9 cellular contexts compared by ENCODE assay signal in genomic region chr1:68049941-68050878, GRCh38. TPM values are rescaled to one million over a fixed set of nuclear protein-coding genes. Genes with fewer than 3 reads are reported as not detected.
A peak's percentile ranks its signal among the peaks of the same experiment; 100 is the strongest.
DNase-seq lines count a peak whose midpoint lies in the region; ATAC-seq and TF ChIP-seq lines count a peak whose summit lies in the region.
"Had no signal": no experiment of that assay in that cellular context is flagged by ENCODE, and none has a peak within 500 bp of the region (broad histone marks: within the 10 kb centered on the region; RNA-seq: fewer than 3 reads in every experiment).

A gene with protein sequence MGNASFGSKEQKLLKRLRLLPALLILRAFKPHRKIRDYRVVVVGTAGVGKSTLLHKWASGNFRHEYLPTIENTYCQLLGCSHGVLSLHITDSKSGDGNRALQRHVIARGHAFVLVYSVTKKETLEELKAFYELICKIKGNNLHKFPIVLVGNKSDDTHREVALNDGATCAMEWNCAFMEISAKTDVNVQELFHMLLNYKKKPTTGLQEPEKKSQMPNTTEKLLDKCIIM (minus strand): TSS chr1:68050627. CDS start chr1:68047297, 3,330 bp downstream.

- H3K4me1 ChIP-seq in SJSA1 (replicated peaks), result no peaks in the 10 kb centered on the region; the same call in none of the 2 replicates
- H3K4me1 ChIP-seq in osteoblast (ENCODE audit: insufficient read depth, low read length), result no peaks in the 10 kb centered on the region
- H3K4me1 ChIP-seq in Caco-2, result no peaks in the 10 kb centered on the region

- H3K4me2 ChIP-seq in osteoblast (ENCODE audit: insufficient read depth, low read length), result peak within 1 kb of the TSS; percentile 81

- H3K27me3 Mint-ChIP-seq in Caco-2 (ENCODE audit: insufficient read depth, unreplicated experiment), result no peaks in the 10 kb centered on the region

- H3K9me3 ChIP-seq in SJSA1 (replicated peaks), result no peaks in the 10 kb centered on the region
- no peaks in the 10 kb centered on the region for H3K9me3 ChIP-seq in osteoblast (ENCODE audit: low read depth, low read length)
- H3K9me3 ChIP-seq in WERI-Rb-1 (ENCODE audit: severe bottlenecking), result no peaks in the 10 kb centered on the region
- no peaks in the 10 kb centered on the region for H3K9me3 ChIP-seq in Caco-2

- DNase-seq in BJ (ENCODE audit: low read depth) (no peak), SJSA1 (ENCODE audit: low read depth in 1 of 2, low spot score in 2 of 2) (peak in 1 of 2 experiments; percentile 11), fibroblast of the conjunctiva (ENCODE audit: low read depth) (peak; percentile 23), osteoblast (ENCODE audit: insufficient read length, low spot score, missing footprints) (peak; percentile 87), WERI-Rb-1 (no peak), Caco-2 (no peak)
- DNase-seq: stimulated activated CD8-positive, alpha-beta memory T cell treated with anti-CD3 and anti-CD28 coated beads, Interleukin-4, amount 100 ng/mL, for 48 hours had no signal

- no peak within 1 kb of the TSS for H3K4me3 Mint-ChIP-seq in Caco-2 (ENCODE audit: unreplicated experiment)

- H3K27ac ChIP-seq in SJSA1 (no peak within 1 kb of the TSS), osteoblast (ENCODE audit: low read depth, low read length) (no peak within 1 kb of the TSS), WERI-Rb-1 (no peak within 1 kb of the TSS)

- TF ChIP-seq CTCF in BJ (IDR thresholded peaks at IDR 0.05; ENCODE audit: insufficient read depth, low read depth, low read length) (no peak), osteoblast (IDR thresholded peaks at IDR 0.05; ENCODE audit: extremely low read depth, low read depth, low read length) (no peak), WERI-Rb-1 (IDR thresholded peaks at IDR 0.05; ENCODE audit: low read depth, low read length) (no peak), Caco-2 (IDR thresholded peaks at IDR 0.05; ENCODE audit: insufficient read depth in 1 of 2, low read depth in 1 of 2, low read length in 1 of 2, severe bottlenecking in 1 of 2, unreplicated experiment in 1 of 2) (no peak)

- H3K27me3 ChIP-seq in BJ (ENCODE audit: control insufficient read depth, insufficient read depth, low read length) (no peaks in the 10 kb centered on the region), SJSA1 (replicated peaks) (no peaks in the 10 kb centered on the region), osteoblast (ENCODE audit: insufficient read depth, low read length) (peaks cover 2% of the 10 kb centered on the region), WERI-Rb-1 (ENCODE audit: insufficient read depth, low read depth, severe bottlenecking) (no peaks in the 10 kb centered on the region), Caco-2 (replicated peaks; ENCODE audit: control insufficient read depth, insufficient read depth, low read length) (no peaks in the 10 kb centered on the region)

- peak within 1 kb of the TSS; percentile 79 for H2AFZ ChIP-seq in osteoblast (ENCODE audit: low read length)

- H4K20me1 ChIP-seq in osteoblast (ENCODE audit: insufficient read depth, low read length), result no peaks in the 10 kb centered on the region

- no peak for ATAC-seq in GM21528 (IDR thresholded peaks at IDR 0.05; ENCODE audit: low FRiP score, unreplicated experiment)
- ATAC-seq in GM18870 (IDR thresholded peaks at IDR 0.05; ENCODE audit: unreplicated experiment), result no peak

- no peaks in the 10 kb centered on the region for H3K9me3 Mint-ChIP-seq in Caco-2 (ENCODE audit: unreplicated experiment)

- no peaks in the 10 kb centered on the region for H3K79me2 ChIP-seq in osteoblast (ENCODE audit: insufficient read depth, low read length)

- H3K4me3 ChIP-seq in BJ (ENCODE audit: low read depth, low read length), result peak within 1 kb of the TSS; percentile 43
- peak within 1 kb of the TSS; percentile 38 for H3K4me3 ChIP-seq in SJSA1
- peak within 1 kb of the TSS; percentile 75 for H3K4me3 ChIP-seq in osteoblast (ENCODE audit: insufficient read depth, low read length)
- no peak within 1 kb of the TSS for H3K4me3 ChIP-seq in WERI-Rb-1 (ENCODE audit: low read depth, low read length)
- no peak within 1 kb of the TSS for H3K4me3 ChIP-seq in Caco-2 (ENCODE audit: low read depth, low read length)

- H3K36me3 ChIP-seq in BJ (ENCODE audit: control insufficient read depth, insufficient read depth, low read length) (no peaks in the 10 kb centered on the region), SJSA1 (no peaks in the 10 kb centered on the region), osteoblast (ENCODE audit: insufficient read depth, low read length) (no peaks in the 10 kb centered on the region), WERI-Rb-1 (no peaks in the 10 kb centered on the region), Caco-2 (ENCODE audit: control insufficient read depth, insufficient read depth, low read length) (no peaks in the 10 kb centered on the region)

- H3K4me1 Mint-ChIP-seq in Caco-2 (ENCODE audit: low read depth, unreplicated experiment), result no peaks in the 10 kb centered on the region

- intact Hi-C loops in Caco-2 (cut with micrococcal nuclease; ENCODE audit: unreplicated experiment), result no loop called here

- POLR2A ChIA-PET in BJ (lab: Charles Lee) (no interaction called here), Caco-2 (lab: Charles Lee) (no interaction called here)

- CTCF ChIA-PET in BJ (lab: Yijun Ruan, JAX), result interaction anchor here (0.6 to 1.3 kb wide), 2 partner anchors 196 to 199 kb away, joined by 3 to 4 read pairs; no protein-coding TSS in a partner anchor
- CTCF ChIA-PET in Caco-2 (lab: Charles Lee), result no interaction called here

- H3K36me3 Mint-ChIP-seq in Caco-2 (ENCODE audit: insufficient read depth, unreplicated experiment), result no peaks in the 10 kb centered on the region

- BruUV-seq in Caco-2 (replicated peaks; lab: Mats Ljungman, UMichigan), result no TSS peak

- H3K27ac Mint-ChIP-seq in Caco-2 (ENCODE audit: unreplicated experiment), result no peak within 1 kb of the TSS

RNA-seq across cellular contexts. Expression of the gene that starts here (rescaled TPM):
- 0.39 and 0.53 TPM in 2 replicates for polyA plus RNA-seq in BJ (2011; rRNA removed)
- 0.38 TPM in 1 of 2 replicates, not detected in the other for polyA minus RNA-seq in BJ (2011; rRNA and poly(A)+ RNA removed)
- total RNA-seq in SJSA1 (2014; rRNA removed; shearing (Covaris generic)), result 1.1 and 3.0 TPM in 2 replicates
- 2.1 and 4.0 TPM in 2 replicates for total RNA-seq in osteoblast
- not detected in 2 replicates for total RNA-seq in Caco-2 (2022)

Comparison
In these comparisons a context has a peak if more than half of its experiments do, and no peak if none do; other contexts are left out.
1. DNase-seq: peak in fibroblast of the conjunctiva (single experiment) and osteoblast (single experiment); none in BJ (single experiment), WERI-Rb-1 (single experiment) and Caco-2 (0 of 2).
2. H3K4me3 ChIP-seq: peak in BJ (single experiment), SJSA1 (single experiment) and osteoblast (single experiment); none in WERI-Rb-1 (single experiment) and Caco-2 (single experiment).